Comparison of ENCODE assay signal across 8 cellular contexts in genomic region chr2:215269397-215270117, GRCh38. TPM values are rescaled to one million over a fixed set of nuclear protein-coding genes. Genes with fewer than 3 reads are reported as not detected.
DNase-seq lines count a peak whose midpoint lies in the region; ATAC-seq and TF ChIP-seq lines count a peak whose summit lies in the region.

No MANE protein-coding gene starts in this region.

- H3K4me3 Mint-ChIP-seq in glutamatergic neuron (ENCODE audit: unreplicated experiment): no peak overlapping the region

- TF ChIP-seq CTCF in AG04450 (IDR thresholded peaks at IDR 0.05; ENCODE audit: low read depth, low read length) (peak; percentile 81), LNCAP (IDR thresholded peaks at IDR 0.05) (peak; percentile 65), glutamatergic neuron (IDR thresholded peaks at IDR 0.05; ENCODE audit: partially characterized antibody, unreplicated experiment) (peak; percentile 88), psoas muscle (IDR thresholded peaks at IDR 0.05) (peak; percentile 74)

- POLR2A ChIA-PET in AG04450 (lab: Yijun Ruan, JAX): no interaction called here

- H3K27ac ChIP-seq in AG04450 (ENCODE audit: low read depth, low read length): no peak overlapping the region
- no peak overlapping the region for H3K27ac ChIP-seq in psoas muscle

- H3K36me3 Mint-ChIP-seq in glutamatergic neuron (ENCODE audit: unreplicated experiment): peaks cover 5% of the 10 kb centered on the region

- H3K36me3 ChIP-seq in psoas muscle (ENCODE audit: insufficient read depth in 1 of 2, low read depth in 1 of 2): no peaks in the 10 kb centered on the region

- no peaks in the 10 kb centered on the region for H3K9me3 ChIP-seq in AG04450 (ENCODE audit: control insufficient read depth, insufficient read depth, low read length)
- H3K9me3 ChIP-seq in psoas muscle: no peaks in the 10 kb centered on the region

- H3K9me3 Mint-ChIP-seq in glutamatergic neuron (ENCODE audit: unreplicated experiment): peaks cover 3% of the 10 kb centered on the region

- H3K27ac Mint-ChIP-seq in glutamatergic neuron (ENCODE audit: unreplicated experiment): no peak overlapping the region

- peak; percentile 64 for DNase-seq in AG04450 (ENCODE audit: low read depth, low spot score)
- DNase-seq in RPMI8226: peak; percentile 58
- peak; percentile 55 for DNase-seq in activated naive CD4-positive, alpha-beta T cell treated with Interleukin-2 at 50 U/mL for 16 hours
- DNase-seq in glutamatergic neuron: peak; percentile 56
- peak; percentile 21 to 50 for DNase-seq in psoas muscle
- no peak for DNase-seq in mesenteric fat pad (ENCODE audit: low spot score)

- H3K4me1 ChIP-seq in psoas muscle: no peaks in the 10 kb centered on the region

- CTCF ChIA-PET in AG04450 (lab: Charles Lee): interaction anchor here (0.6 to 2.2 kb wide), 70 partner anchors 8 to 1991 kb away, joined by 3 to 20 read pairs (median 4); partner anchors contain the start of gene SPAG16

- peaks cover 3% of the 10 kb centered on the region for H3K27me3 Mint-ChIP-seq in glutamatergic neuron (ENCODE audit: unreplicated experiment)

- H3K4me1 Mint-ChIP-seq in glutamatergic neuron (ENCODE audit: low read depth, unreplicated experiment): peaks cover 4% of the 10 kb centered on the region

- H3K27me3 ChIP-seq in AG04450 (ENCODE audit: control insufficient read depth, insufficient read depth, low read length) (no peaks in the 10 kb centered on the region), psoas muscle (ENCODE audit: insufficient read depth in 3 of 3, low read length in 2 of 3) (no peaks in the 10 kb centered on the region)

- intact Hi-C loops in psoas muscle (cut with DNase I): no loop called here

- no peak overlapping the region for H3K4me3 ChIP-seq in AG04450 (ENCODE audit: low read depth, low read length)
- peak overlapping the region; percentile 54 for H3K4me3 ChIP-seq in psoas muscle

- 10 to 12% (median 11%) methylated on average over 12 of the region's 12 CpGs for WGBS in psoas muscle, 3 donors

- ATAC-seq in GM18867 (IDR thresholded peaks at IDR 0.05; ENCODE audit: unreplicated experiment) (peak; percentile 48), psoas muscle (peak in 3 of 4 donors; percentile 54 to 86 (median 68))

RNA-seq across cellular contexts. Expression of gene ATIC, which starts 42.3 kb away (rescaled TPM):
- polyA plus RNA-seq in AG04450 (2011; rRNA removed) (114 TPM in 2 replicates), psoas muscle (100 to 1,000 TPM in 2 of 3 donors, 10 to 100 TPM in 1; 83.7 to 147 (median 101) TPM)
- 128 and 139 TPM in 2 replicates for polyA minus RNA-seq in AG04450 (2011; rRNA and poly(A)+ RNA removed)
- total RNA-seq in glutamatergic neuron (ENCODE audit: unreplicated experiment) (51.5 TPM), psoas muscle (10 to 100 TPM; 50.9 to 88.1 (median 74.4) TPM), mesenteric fat pad (88.4 TPM)
